In the genomic region with DNA sequence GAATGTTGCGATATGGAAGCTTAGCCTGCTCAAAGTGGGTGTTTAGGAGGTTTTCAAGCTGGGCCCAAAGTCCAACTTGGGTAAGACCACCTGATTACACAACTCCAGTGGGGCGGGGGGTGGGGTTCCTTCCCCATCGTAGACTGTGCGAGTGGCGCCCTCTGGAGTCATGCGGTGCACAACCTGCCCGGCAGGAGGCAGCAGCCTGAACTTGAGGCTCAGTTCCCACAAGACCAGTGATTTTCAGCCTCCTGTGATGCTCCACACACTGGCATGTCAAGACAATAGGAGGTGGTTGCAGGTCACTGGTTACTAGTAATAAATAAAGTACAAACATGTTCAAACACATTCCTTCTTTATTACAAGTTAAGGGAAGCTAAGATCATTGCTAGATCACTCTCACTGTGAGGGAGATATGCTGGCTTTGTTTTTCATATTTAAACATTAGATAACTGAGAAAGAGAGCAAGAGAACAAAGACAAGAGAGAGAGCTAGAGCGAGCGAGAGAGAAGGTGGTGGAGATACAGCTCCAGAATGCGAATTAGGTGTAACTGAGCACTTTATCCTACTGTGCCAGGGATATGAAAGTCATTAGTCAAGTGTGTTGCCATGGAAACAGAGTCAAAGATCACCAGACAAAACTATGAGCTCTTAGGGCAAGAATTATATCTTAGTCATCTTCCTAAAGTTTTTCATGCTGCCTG, we compare ENCODE assay signal across 8 cellular contexts.
A peak's percentile ranks its signal among the peaks of the same experiment; 100 is the strongest.
DNase-seq lines count a peak whose midpoint lies in the region; ATAC-seq, FAIRE-seq and TF ChIP-seq lines count a peak whose summit lies in the region.

No MANE protein-coding gene starts in this region.

- H3K79me1 ChIP-seq in H1 (ENCODE audit: low read depth, low read length) = no peaks in the 10 kb centered on the region

- H4K5ac ChIP-seq in H1 (ENCODE audit: insufficient read length, low read depth, low read length) = no peak overlapping the region

- FAIRE-seq in H1 (lab: Jason Lieb, UNC) = peak; percentile 82

- no peak overlapping the region for H3K18ac ChIP-seq in H1 (ENCODE audit: extremely low read depth, low read length)

- H3K23ac ChIP-seq in H1 (ENCODE audit: insufficient read length) = no peak overlapping the region

- no peaks in the 10 kb centered on the region for H3K4me1 ChIP-seq in H1 (replicated peaks in 1 of 4; ENCODE audit: control insufficient read depth in 3 of 4, insufficient read depth in 4 of 4, low read length in 3 of 4)

- no peak overlapping the region for H3K4me2 ChIP-seq in H1 (ENCODE audit: insufficient read depth in 1 of 2, low read depth in 2 of 2, low read length in 2 of 2)

- H3K36me3 ChIP-seq in H1 (ENCODE audit: control insufficient read depth in 2 of 4, insufficient read depth in 4 of 4, low read length in 3 of 4) = no peaks in the 10 kb centered on the region

- no peak overlapping the region; the same call in 1 of the 2 replicates for H2BK5ac ChIP-seq in H1 (ENCODE audit: low read depth, low read length)

- no peak overlapping the region for H2BK12ac ChIP-seq in H1 (ENCODE audit: low read depth, low read length)

- H2BK15ac ChIP-seq in H1 (ENCODE audit: low read length) = no peak overlapping the region

- no peak overlapping the region for H3K14ac ChIP-seq in H1 (ENCODE audit: insufficient read length)

- peak; percentile 85 to 92 (median 87) for TF ChIP-seq CTCF in H1 (IDR thresholded peaks at IDR 0.05; ENCODE audit: control extremely low read depth in 1 of 3, insufficient read depth in 1 of 3, low read depth in 1 of 3, low read length in 3 of 3)
- TF ChIP-seq CTCF in retinal pigment epithelial cell (conservative IDR thresholded peaks at IDR 0.05; ENCODE audit: low read depth, low read length) = peak; percentile 63

- no peak overlapping the region for H3K4ac ChIP-seq in H1 (replicated peaks; ENCODE audit: insufficient read length, low read depth, low read length)

- peak; percentile 80 to 86 for TF ChIP-seq RAD21 in H1 (IDR thresholded peaks at IDR 0.05 in 1 of 2, conservative IDR thresholded peaks at IDR 0.05 in 1 of 2; ENCODE audit: low read depth in 2 of 2, low read length in 2 of 2)

- no peak for ATAC-seq in HG03442 (IDR thresholded peaks at IDR 0.05; ENCODE audit: unreplicated experiment)
- no peak for ATAC-seq in GM19324 (IDR thresholded peaks at IDR 0.05; ENCODE audit: low FRiP score, unreplicated experiment)

- CTCF ChIA-PET in H1 (lab: Charles Lee; ENCODE audit: partially characterized antibody) = interaction anchor here (0.6 to 4.6 kb wide), 58 partner anchors 8 to 767 kb away, joined by 3 to 46 read pairs (median 4); a partner anchor contains a TSS

- no peak overlapping the region for H2AK5ac ChIP-seq in H1 (ENCODE audit: low read depth, low read length)

- H3K23me2 ChIP-seq in H1 (ENCODE audit: low read depth, low read length) = no peaks in the 10 kb centered on the region

- POLR2A ChIA-PET in H1 (lab: Charles Lee; ENCODE audit: partially characterized antibody) = interaction anchor here (0.9 kb wide), 1 partner anchor 8 kb away, joined by 3 read pairs; no protein-coding TSS in a partner anchor

- H3K27me3 ChIP-seq in H1 (replicated peaks in 1 of 4; ENCODE audit: control insufficient read depth in 3 of 4, extremely low read depth in 1 of 4, insufficient read depth in 3 of 4, low read length in 3 of 4) = no peaks in the 10 kb centered on the region

- H3K79me2 ChIP-seq in H1 (ENCODE audit: control insufficient read depth in 1 of 2, insufficient read depth in 2 of 2, low read length in 2 of 2) = no peaks in the 10 kb centered on the region

- WGBS in H1 (ENCODE audit: extremely low coverage in 1 of 2, insufficient coverage in 1 of 2, insufficient read length in 1 of 2, insufficient replicate concordance in 2 of 2, low coverage in 1 of 2, low lambda C conversion rate in 2 of 2, missing lambda C conversion rate in 1 of 2), 2 experiments = 55% methylated on average over 10 of the region's 10 CpGs; no CpG with 5 or more reads in 1 of the 2 experiments

- peak; percentile 18 for DNase-seq in SIG-M5 treated with dmso at 0.1 percent for 504 hours (lab: John Stamatoyannopoulos, UW; ENCODE audit: unreplicated experiment)
- DNase-seq in SIG-M5 (lab: John Stamatoyannopoulos, UW) = no peak
- peak; percentile 95 for DNase-seq in LHCN-M2 (ENCODE audit: low read depth)
- peak; percentile 46 to 83 for DNase-seq in H1 (ENCODE audit: low read depth in 1 of 2, low spot score in 2 of 2)
- peak; percentile 71 for DNase-seq in retinal pigment epithelial cell (ENCODE audit: low read depth)
- no peak for DNase-seq in OCI-M2 (lab: John Stamatoyannopoulos, UW; ENCODE audit: unreplicated experiment)

- H3K27ac ChIP-seq in H1 (ENCODE audit: low read depth, low read length) = no peak overlapping the region

- no peak overlapping the region for H4K91ac ChIP-seq in H1 (replicated peaks; ENCODE audit: insufficient read length, low read length)

- H2BK120ac ChIP-seq in H1 (replicated peaks; ENCODE audit: low read depth, low read length) = no peak overlapping the region

- no peak for TF ChIP-seq EP300 in H1 (IDR thresholded peaks at IDR 0.05; ENCODE audit: borderline replicate concordance in 1 of 2, low read depth in 2 of 2, low read length in 2 of 2)

- TF ChIP-seq POLR2A in H1 (IDR thresholded peaks at IDR 0.05; ENCODE audit: control extremely low read depth in 1 of 2, low read depth in 2 of 2, low read length in 2 of 2) = no peak

- H3K9me3 ChIP-seq in H1 (ENCODE audit: insufficient read depth in 2 of 2, low read depth in 1 of 2, low read length in 1 of 2) = no peaks in the 10 kb centered on the region

- H2AFZ ChIP-seq in H1 (ENCODE audit: low read length) = no peak overlapping the region

- H4K8ac ChIP-seq in H1 (ENCODE audit: extremely low read depth, insufficient read depth, low read length) = no peak overlapping the region

- no peak overlapping the region for H3K4me3 ChIP-seq in H1 (ENCODE audit: extremely low read depth in 1 of 4, insufficient read depth in 2 of 4, low read depth in 3 of 4, low read length in 4 of 4)
- no peak overlapping the region for H3K4me3 ChIP-seq in retinal pigment epithelial cell (ENCODE audit: low read length)

- H3K9ac ChIP-seq in H1 (replicated peaks in 1 of 4; ENCODE audit: extremely low read depth in 1 of 4, low read depth in 3 of 4, low read length in 3 of 4) = no peak overlapping the region

- no peak overlapping the region for H3K56ac ChIP-seq in H1 (replicated peaks; ENCODE audit: insufficient read length, low read depth, low read length)

- H2BK20ac ChIP-seq in H1 (ENCODE audit: low read length) = no peak overlapping the region

- H4K20me1 ChIP-seq in H1 (replicated peaks in 1 of 2; ENCODE audit: control insufficient read depth in 1 of 2, insufficient read depth in 2 of 2, low read length in 2 of 2) = no peaks in the 10 kb centered on the region

TF ChIP-seq in H1, 55 proteins besides CTCF, POLR2A, EP300 and RAD21 (continues in another document):
- TF ChIP-seq ASH2L (IDR thresholded peaks at IDR 0.05; ENCODE audit: low read length) = no peak
- no peak for TF ChIP-seq GABPA (IDR thresholded peaks at IDR 0.05; ENCODE audit: borderline replicate concordance, insufficient read depth, low read length)
- TF ChIP-seq EGR1 (IDR thresholded peaks at IDR 0.05; ENCODE audit: borderline replicate concordance, low read depth, low read length) = no peak
- TF ChIP-seq CEBPB (IDR thresholded peaks at IDR 0.05; ENCODE audit: low read depth, low read length) = peak; percentile 94
- no peak for TF ChIP-seq CREB1 (IDR thresholded peaks at IDR 0.05)
- peak; percentile 40; the same call in 1 of the 2 replicates for TF ChIP-seq CHD2 (IDR thresholded peaks at IDR 0.05; ENCODE audit: low read length)
- TF ChIP-seq PHF8 (conservative IDR thresholded peaks at IDR 0.05; ENCODE audit: low read depth, low read length) = no peak
- TF ChIP-seq HDAC6 (IDR thresholded peaks at IDR 0.05; ENCODE audit: low read depth, low read length) = no peak
- no peak for TF ChIP-seq HDAC2 (IDR thresholded peaks at IDR 0.05; ENCODE audit: borderline replicate concordance in 1 of 2, low read depth in 2 of 2, low read length in 2 of 2)
- TF ChIP-seq CTBP2 (IDR thresholded peaks at IDR 0.05; ENCODE audit: borderline replicate concordance, insufficient read depth, insufficient read length, low read length) = peak; percentile 37
- TF ChIP-seq RNF2 (IDR thresholded peaks at IDR 0.05; ENCODE audit: borderline replicate concordance, low read depth, low read length, missing control alignments, poor library complexity, severe bottlenecking) = no peak

Comparison
In these comparisons a context has a peak if more than half of its experiments do, and no peak if none do; other contexts are left out.
1. DNase-seq: peak in SIG-M5 treated with dmso at 0.1 percent for 504 hours (single experiment), LHCN-M2 (single experiment), H1 (2 of 2) and retinal pigment epithelial cell (single experiment); none in SIG-M5 (single experiment) and OCI-M2 (single experiment).